ENCODE assay signal across 12 cellular contexts in the genomic region with DNA sequence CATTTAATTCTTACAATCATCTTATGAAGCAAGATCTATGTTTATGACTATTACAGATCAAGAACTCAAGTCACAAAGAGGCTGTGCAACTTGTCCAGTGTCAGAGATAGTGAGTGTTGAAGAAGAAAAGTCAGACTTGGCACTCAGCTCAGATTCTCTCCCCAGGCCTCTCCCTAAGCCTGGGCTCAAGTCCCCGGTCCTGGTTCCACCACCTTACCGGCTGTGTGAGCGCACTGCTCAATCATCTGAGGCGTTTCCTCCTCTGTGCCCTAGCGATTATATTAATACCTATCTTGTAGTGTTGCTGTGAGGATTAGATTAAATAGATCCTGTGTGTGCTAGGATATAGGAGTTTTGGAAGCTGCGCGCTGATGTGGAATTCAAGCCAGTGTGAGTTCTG. TPM values are rescaled to one million over a fixed set of nuclear protein-coding genes. Genes with fewer than 3 reads are reported as not detected.
DNase-seq lines count a peak whose midpoint lies in the region; ATAC-seq and TF ChIP-seq lines count a peak whose summit lies in the region.
"Had no signal": no experiment of that assay in that cellular context is flagged by ENCODE, and none has a peak within 500 bp of the region (broad histone marks: within the 10 kb centered on the region; RNA-seq: fewer than 3 reads in every experiment).

No MANE protein-coding gene starts in this region.

- H3K23me2 ChIP-seq in H9 (ENCODE audit: insufficient read length, low read depth, low read length, poor library complexity, severe bottlenecking), result no peaks in the 10 kb centered on the region

- H3K4me1 Mint-ChIP-seq in H9 (peaks cover 36 to 45% of the 10 kb centered on the region in 2 experiments), endodermal cell (peaks cover 47% of the 10 kb centered on the region)
- no peaks in the 10 kb centered on the region for H3K4me1 Mint-ChIP-seq in activated CD4-positive, alpha-beta T cell treated with anti-CD3 and anti-CD28 coated beads for 36 hours

- no peak for TF ChIP-seq POLR2A in gastrocnemius medialis (IDR thresholded peaks at IDR 0.05)

- no peak overlapping the region for H3K14ac ChIP-seq in H9 (ENCODE audit: insufficient read depth, low read length)

- H2BK120ac ChIP-seq in H9 (ENCODE audit: low read depth, low read length, poor library complexity, severe bottlenecking), result no peak overlapping the region

- no peak overlapping the region for H2AFZ ChIP-seq in H9 (ENCODE audit: low read length)

- H3K4me3 Mint-ChIP-seq in H9, result no peak overlapping the region
- no peak overlapping the region for H3K4me3 Mint-ChIP-seq in endodermal cell
- H3K4me3 Mint-ChIP-seq in activated CD4-positive, alpha-beta T cell treated with anti-CD3 and anti-CD28 coated beads for 36 hours, result no peak overlapping the region

- H3K27me3 Mint-ChIP-seq in H9 (ENCODE audit: low read depth), result peaks cover 3% of the 10 kb centered on the region
- peaks cover 2% of the 10 kb centered on the region for H3K27me3 Mint-ChIP-seq in endodermal cell (ENCODE audit: insufficient read depth)
- no peaks in the 10 kb centered on the region for H3K27me3 Mint-ChIP-seq in activated CD4-positive, alpha-beta T cell treated with anti-CD3 and anti-CD28 coated beads for 36 hours

- H3K9me3 Mint-ChIP-seq in H9 (no peaks in the 10 kb centered on the region), endodermal cell (no peaks in the 10 kb centered on the region)
- H3K9me3 Mint-ChIP-seq in activated CD4-positive, alpha-beta T cell treated with anti-CD3 and anti-CD28 coated beads for 36 hours (ENCODE audit: low read depth), result no peaks in the 10 kb centered on the region

- POLR2A ChIA-PET in activated CD4-positive, alpha-beta T cell treated with anti-CD3 and anti-CD28 coated beads for 36 hours (lab: Charles Lee), result no interaction called here

- H3K4me2 ChIP-seq in H9 (ENCODE audit: insufficient read depth, insufficient read length, low read length), result no peak overlapping the region

- H3K27ac ChIP-seq in H9 (ENCODE audit: insufficient read length, low read depth, low read length), result no peak overlapping the region
- no peak overlapping the region for H3K27ac ChIP-seq in endodermal cell (ENCODE audit: low read depth, low read length)
- peak overlapping the region; percentile 33 for H3K27ac ChIP-seq in lower lobe of right lung
- peak overlapping the region; percentile 58 to 70 (median 64) for H3K27ac ChIP-seq in gastrocnemius medialis

- no peak overlapping the region for H4K91ac ChIP-seq in H9 (ENCODE audit: insufficient read length, low read depth, low read length)

- H3K27ac Mint-ChIP-seq in H9, result peak overlapping the region in 2 of 3 experiments; percentile 50 to 68; a peak in 1 of 7 replicates
- H3K27ac Mint-ChIP-seq in endodermal cell, result peak overlapping the region; percentile 69
- H3K27ac Mint-ChIP-seq in activated CD4-positive, alpha-beta T cell treated with anti-CD3 and anti-CD28 coated beads for 36 hours, result no peak overlapping the region

- H4K20me1 ChIP-seq in H9 (ENCODE audit: control insufficient read depth, insufficient read depth, insufficient read length), result no peaks in the 10 kb centered on the region

- no peak overlapping the region for H2AK5ac ChIP-seq in H9 (ENCODE audit: insufficient read length, low read length)

- in situ Hi-C loops in gastrocnemius medialis (cut with MboI; ENCODE audit: low sequenced_read_pairs in 4 of 4), result no loop called here

- H2BK20ac ChIP-seq in H9 (ENCODE audit: low read depth, low read length, poor library complexity, severe bottlenecking), result no peak overlapping the region

- DNase-seq in H9 (no peak), endodermal cell (no peak), lower lobe of right lung (no peak), gastrocnemius medialis (no peak), NCI-H1694 (lab: John Stamatoyannopoulos, UW) (no peak), GM19240 (ENCODE audit: insufficient read length, low spot score) (no peak)
- no peak for DNase-seq in activated CD4-positive, alpha-beta T cell treated with anti-CD3 and anti-CD28 coated beads, Interleukin-2, amount 50 U/mL, for 1 hour
- DNase-seq in activated CD4-positive, alpha-beta T cell treated with anti-CD3 and anti-CD28 coated beads for 36 hours, result no peak
- DNase-seq: activated CD4-positive, alpha-beta T cell treated with anti-CD3 and anti-CD28 coated beads for 4 hours; COR-L47; NCI-H187 treated with DMSO at 0.1 percent for 48 hours; stimulated activated CD4-positive, alpha-beta T cell treated with anti-CD3 and anti-CD28 coated beads, Interleukin-4, amount 100 ng/mL, for 1 hour had no signal

- H3K36me3 ChIP-seq in endodermal cell (ENCODE audit: control insufficient read depth, insufficient read depth, low read length) (no peaks in the 10 kb centered on the region), lower lobe of right lung (no peaks in the 10 kb centered on the region), gastrocnemius medialis (no peaks in the 10 kb centered on the region)

- H3K9me3 ChIP-seq in H9 (ENCODE audit: control insufficient read depth, low read depth, low read length) (no peaks in the 10 kb centered on the region), endodermal cell (ENCODE audit: control insufficient read depth, low read length) (no peaks in the 10 kb centered on the region), lower lobe of right lung (no peaks in the 10 kb centered on the region), gastrocnemius medialis (no peaks in the 10 kb centered on the region)

- no peaks in the 10 kb centered on the region; the same call in 1 of the 2 replicates for H3K4me1 ChIP-seq in H9 (ENCODE audit: insufficient read depth, low read length)
- peaks cover 32% of the 10 kb centered on the region for H3K4me1 ChIP-seq in endodermal cell (ENCODE audit: control insufficient read depth, insufficient read depth, low read length)
- H3K4me1 ChIP-seq in lower lobe of right lung, result peaks cover 37% of the 10 kb centered on the region
- peaks cover 27 to 30% of the 10 kb centered on the region in 2 donors for H3K4me1 ChIP-seq in gastrocnemius medialis

- H3K18ac ChIP-seq in H9 (ENCODE audit: insufficient read length, low read depth, low read length), result no peak overlapping the region

- no peak overlapping the region for H3K23ac ChIP-seq in H9 (ENCODE audit: insufficient read length, low read depth, low read length)

- H2BK5ac ChIP-seq in H9 (ENCODE audit: insufficient read length, low read length), result no peak overlapping the region

- no peaks in the 10 kb centered on the region for H3K79me1 ChIP-seq in H9 (ENCODE audit: insufficient read depth, low read depth, low read length, poor library complexity, severe bottlenecking)

- no peak for ATAC-seq in lower lobe of right lung
- peak; percentile 10 to 20 for ATAC-seq in gastrocnemius medialis
- no peak for ATAC-seq in activated CD4-positive, alpha-beta T cell treated with anti-CD3 and anti-CD28 coated beads for 36 hours

- H3K56ac ChIP-seq in H9 (ENCODE audit: insufficient read length, low read depth, low read length), result no peak overlapping the region

- no peaks in the 10 kb centered on the region for H3K36me3 Mint-ChIP-seq in H9 (ENCODE audit: insufficient read depth in 1 of 3, low read depth in 3 of 3)
- no peaks in the 10 kb centered on the region for H3K36me3 Mint-ChIP-seq in endodermal cell (ENCODE audit: low read depth)
- no peaks in the 10 kb centered on the region for H3K36me3 Mint-ChIP-seq in activated CD4-positive, alpha-beta T cell treated with anti-CD3 and anti-CD28 coated beads for 36 hours (ENCODE audit: low read depth)

- H2BK15ac ChIP-seq in H9 (ENCODE audit: low read depth, low read length), result no peak overlapping the region

- H4K8ac ChIP-seq in H9 (replicated peaks; ENCODE audit: insufficient read length, low read depth, low read length), result no peak overlapping the region

- TF ChIP-seq CTCF in H9 (conservative IDR thresholded peaks at IDR 0.05), result no peak
- no peak for TF ChIP-seq CTCF in endodermal cell (conservative IDR thresholded peaks at IDR 0.05)
- no peak for TF ChIP-seq CTCF in lower lobe of right lung (IDR thresholded peaks at IDR 0.05)
- no peak for TF ChIP-seq CTCF in gastrocnemius medialis (IDR thresholded peaks at IDR 0.05 in 4 of 5, conservative IDR thresholded peaks at IDR 0.05 in 1 of 5)

- H3T11ph ChIP-seq in H9 (ENCODE audit: low read length), result no peak overlapping the region

- H4K5ac ChIP-seq in H9 (ENCODE audit: insufficient read length, low read depth, low read length), result no peak overlapping the region

- H3K27me3 ChIP-seq in H9 (ENCODE audit: insufficient read depth, low read length) (no peaks in the 10 kb centered on the region), endodermal cell (ENCODE audit: control insufficient read depth, insufficient read depth, low read length, poor library complexity, severe bottlenecking) (no peaks in the 10 kb centered on the region), lower lobe of right lung (ENCODE audit: low read depth) (no peaks in the 10 kb centered on the region), gastrocnemius medialis (no peaks in the 10 kb centered on the region)

- H3K9ac ChIP-seq in H9 (ENCODE audit: extremely low read depth, insufficient read length, low read length) (no peak overlapping the region), endodermal cell (ENCODE audit: extremely low read depth, low read length, poor library complexity, severe bottlenecking) (no peak overlapping the region)

- CTCF ChIA-PET in activated CD4-positive, alpha-beta T cell treated with anti-CD3 and anti-CD28 coated beads for 36 hours (lab: Charles Lee), result interaction anchor here (0.7 to 1.0 kb wide), 3 partner anchors 30 to 654 kb away, joined by 3 to 5 read pairs (median 3); no protein-coding TSS in a partner anchor

- intact Hi-C loops in lower lobe of right lung (cut with DNase I) (no loop called here), gastrocnemius medialis (cut with DNase I; ENCODE audit: low total_unique reads) (no loop called here)
- intact Hi-C loops in activated CD4-positive, alpha-beta T cell treated with anti-CD3 and anti-CD28 coated beads for 36 hours (cut with DNase I, micrococcal nuclease), result no loop called here

- WGBS in H9 (ENCODE audit: extremely low coverage, insufficient read length, low lambda C conversion rate), result no CpG with 5 or more reads among the region's 7 CpGs
- 94% methylated on average over 3 to 7 of the region's 7 CpGs for WGBS in endodermal cell (ENCODE audit: insufficient coverage in 1 of 2, insufficient read length in 1 of 2), 2 experiments

- no peak overlapping the region for H2BK12ac ChIP-seq in H9 (ENCODE audit: insufficient read length, low read depth, low read length)

- no peaks in the 10 kb centered on the region for H3K79me2 ChIP-seq in H9 (ENCODE audit: insufficient read depth, low read length)

- no peak overlapping the region for H3K4ac ChIP-seq in H9 (ENCODE audit: low read depth, low read length)

- H3K4me3 ChIP-seq in endodermal cell (ENCODE audit: low read length) (no peak overlapping the region), lower lobe of right lung (no peak overlapping the region), gastrocnemius medialis (no peak overlapping the region)

RNA-seq across cellular contexts. Expression of a gene that starts 38.5 kb away (rescaled TPM):
- total RNA-seq in H9 (2021) (3.2 and 3.4 TPM in 2 replicates), endodermal cell (1 to 10 TPM; 3.3 to 4.2 TPM), lower lobe of right lung (505 TPM), gastrocnemius medialis (100 to 1,000 TPM; 407 to 670 (median 484) TPM)
- polyA plus RNA-seq in endodermal cell (2013, experiment 1 of 2), result 5.6 TPM
- 7.2 TPM for polyA plus RNA-seq in endodermal cell (2013, experiment 2 of 2)
- total RNA-seq in activated CD4-positive, alpha-beta T cell treated with anti-CD3 and anti-CD28 coated beads for 36 hours, result under 1 TPM; 0.64 to 0.88 TPM

Comparison
In these comparisons a context has a peak if more than half of its experiments do, and no peak if none do; other contexts are left out.
1. H3K27ac ChIP-seq: peak in lower lobe of right lung (single experiment) and gastrocnemius medialis (4 of 4); none in H9 (single experiment) and endodermal cell (single experiment).
2. ATAC-seq: peak in gastrocnemius medialis (2 of 2); none in lower lobe of right lung (0 of 2) and activated CD4-positive, alpha-beta T cell treated with anti-CD3 and anti-CD28 coated beads for 36 hours (single experiment).
3. RNA of a gene that starts 38.5 kb away (total RNA-seq): 505 TPM in lower lobe of right lung (single experiment) and 407 to 670 TPM in gastrocnemius medialis; 3.3 to 4.2 TPM in endodermal cell, 3.2 to 3.4 TPM in H9 and 0.64 to 0.88 TPM in activated CD4-positive, alpha-beta T cell treated with anti-CD3 and anti-CD28 coated beads for 36 hours; every median in the first group is over 10 times any median in the second.